In genomic region chr1:229272164-229273158, GRCh38 we compare ENCODE assay signal across 9 cellular contexts. TPM values are rescaled to one million over a fixed set of nuclear protein-coding genes. Genes with fewer than 3 reads are reported as not detected.
DNase-seq lines count a peak whose midpoint lies in the region; ATAC-seq and TF ChIP-seq lines count a peak whose summit lies in the region.
"Had no signal": no experiment of that assay in that cellular context is flagged by ENCODE, and none has a peak within 500 bp of the region (broad histone marks: within the 10 kb centered on the region; RNA-seq: fewer than 3 reads in every experiment).

No MANE protein-coding gene starts in this region.

- POLR2A ChIA-PET in AG04450 (lab: Yijun Ruan, JAX) (interaction anchor here (0.8 to 0.9 kb wide), 2 partner anchors 9 to 236 kb away, joined by 3 read pairs; partner anchors contain the start of gene NUP133), HEK293 (lab: Yijun Ruan, JAX) (interaction anchor here (1.1 to 1.5 kb wide), 3 partner anchors 22 to 236 kb away, joined by 3 to 5 read pairs (median 3); partner anchors contain the start of gene NUP133)
- POLR2A ChIA-PET in activated naive CD8-positive, alpha-beta T cell treated with anti-CD3 and anti-CD28 coated beads, Interleukin-2, amount 10 ng/mL, durations not matched to agents 7 days and 5 days (lab: Charles Lee) = interaction anchor here (1.1 to 1.2 kb wide), 2 partner anchors 18 to 210 kb away, joined by 4 read pairs; no protein-coding TSS in a partner anchor

- H3K36me3 ChIP-seq in HEK293 (ENCODE audit: control insufficient read depth in 2 of 2, insufficient read depth in 1 of 2, low read length in 2 of 2) = peaks cover 0 to 3% of the 10 kb centered on the region in 2 experiments; a peak in 1 of 3 replicates
- no peaks in the 10 kb centered on the region for H3K36me3 ChIP-seq in liver (ENCODE audit: control insufficient read depth in 4 of 4, insufficient read depth in 3 of 4, low read depth in 1 of 4, low read length in 3 of 4)
- H3K36me3 ChIP-seq in upper lobe of left lung = no peaks in the 10 kb centered on the region

- no peak for TF ChIP-seq EP300 in upper lobe of left lung (IDR thresholded peaks at IDR 0.05)

- no peaks in the 10 kb centered on the region for H3K9me3 Mint-ChIP-seq in activated naive CD8-positive, alpha-beta T cell treated with anti-CD3 and anti-CD28 coated beads, Interleukin-2, amount 10 ng/mL, durations not matched to agents 7 days and 5 days

- no peak for DNase-seq in AG04450 (ENCODE audit: low read depth, low spot score)
- DNase-seq in activated naive CD8-positive, alpha-beta T cell treated with anti-CD3 and anti-CD28 coated beads, Interleukin-2, amount 10 ng/mL, durations not matched to agents 7 days and 5 days = no peak
- no peak for DNase-seq in upper lobe of left lung
- no peak for DNase-seq in GM19238 (ENCODE audit: insufficient read length, low spot score)
- DNase-seq in A172 (ENCODE audit: low spot score) = no peak

- H3K36me3 Mint-ChIP-seq in activated naive CD8-positive, alpha-beta T cell treated with anti-CD3 and anti-CD28 coated beads, Interleukin-2, amount 10 ng/mL, durations not matched to agents 7 days and 5 days = peaks cover 9% of the 10 kb centered on the region

- H3K9me3 ChIP-seq in AG04450 (ENCODE audit: control insufficient read depth, insufficient read depth, low read length) (peaks cover 9% of the 10 kb centered on the region), HEK293 (ENCODE audit: control insufficient read depth, insufficient read depth, low read depth, low read length) (no peaks in the 10 kb centered on the region), liver (ENCODE audit: control insufficient read depth in 4 of 4, low read length in 3 of 4) (no peaks in the 10 kb centered on the region), upper lobe of left lung (no peaks in the 10 kb centered on the region)
- H3K9me3 ChIP-seq: mucosa of descending colon had no signal

- CTCF ChIA-PET in AG04450 (lab: Charles Lee) (interaction anchor here (0.5 to 0.9 kb wide), 5 partner anchors 13 to 210 kb away, joined by 3 to 5 read pairs (median 3); no protein-coding TSS in a partner anchor), HEK293 (lab: Yijun Ruan, JAX) (interaction anchor here (1.1 to 1.4 kb wide), 2 partner anchors 14 to 128 kb away, joined by 3 to 8 read pairs; no protein-coding TSS in a partner anchor)

- no peak for TF ChIP-seq POLR2A in upper lobe of left lung (IDR thresholded peaks at IDR 0.05)

- WGBS in liver = 42% methylated on average over 11 of the region's 11 CpGs
- 40 to 45% methylated on average over 11 of the region's 11 CpGs for WGBS in upper lobe of left lung, 2 donors

- H3K27ac Mint-ChIP-seq in activated naive CD8-positive, alpha-beta T cell treated with anti-CD3 and anti-CD28 coated beads, Interleukin-2, amount 10 ng/mL, durations not matched to agents 7 days and 5 days = peak overlapping the region; percentile 88

- H3K4me3 Mint-ChIP-seq in activated naive CD8-positive, alpha-beta T cell treated with anti-CD3 and anti-CD28 coated beads, Interleukin-2, amount 10 ng/mL, durations not matched to agents 7 days and 5 days = peak overlapping the region; percentile 98

- H3K27me3 Mint-ChIP-seq in activated naive CD8-positive, alpha-beta T cell treated with anti-CD3 and anti-CD28 coated beads, Interleukin-2, amount 10 ng/mL, durations not matched to agents 7 days and 5 days = no peaks in the 10 kb centered on the region

- ATAC-seq in activated naive CD8-positive, alpha-beta T cell treated with anti-CD3 and anti-CD28 coated beads, Interleukin-2, amount 10 ng/mL, durations not matched to agents 7 days and 5 days (ENCODE audit: low read depth) = no peak
- ATAC-seq in upper lobe of left lung (ENCODE audit: low FRiP score in 2 of 2) (no peak), GM18870 (IDR thresholded peaks at IDR 0.05; ENCODE audit: unreplicated experiment) (no peak)

- peaks cover 26% of the 10 kb centered on the region for H3K4me1 Mint-ChIP-seq in activated naive CD8-positive, alpha-beta T cell treated with anti-CD3 and anti-CD28 coated beads, Interleukin-2, amount 10 ng/mL, durations not matched to agents 7 days and 5 days

- H3K27ac ChIP-seq in AG04450 (ENCODE audit: low read depth, low read length) (peak overlapping the region; percentile 2), HEK293 (ENCODE audit: extremely low read depth, low read depth, low read length) (no peak overlapping the region), liver (ENCODE audit: low read depth in 1 of 2, low read length in 2 of 2) (peak overlapping the region; percentile 61 to 96), upper lobe of left lung (peak overlapping the region in 2 of 4 donors; percentile 78 to 88)

- H3K4me1 ChIP-seq in HEK293 (ENCODE audit: control insufficient read depth, insufficient read depth, low read length) (peaks cover 30% of the 10 kb centered on the region), liver (ENCODE audit: control insufficient read depth in 4 of 4, insufficient read depth in 4 of 4, low read length in 3 of 4) (peaks cover 10 to 53% (median 38%) of the 10 kb centered on the region in 4 donors), upper lobe of left lung (peaks cover 23 to 33% (median 26%) of the 10 kb centered on the region in 4 donors)

- TF ChIP-seq CTCF in AG04450 (IDR thresholded peaks at IDR 0.05; ENCODE audit: low read depth, low read length) = no peak
- TF ChIP-seq CTCF in HEK293 (tag by site-specific recombination; IDR thresholded peaks at IDR 0.05) = no peak
- TF ChIP-seq CTCF in liver (IDR thresholded peaks at IDR 0.05; ENCODE audit: low read depth, low read length, missing input control) = no peak
- TF ChIP-seq CTCF in upper lobe of left lung (IDR thresholded peaks at IDR 0.05) = no peak

- no peak for TF ChIP-seq RAD21 in liver (IDR thresholded peaks at IDR 0.05)

- H3K27me3 ChIP-seq in AG04450 (ENCODE audit: control insufficient read depth, insufficient read depth, low read length) = no peaks in the 10 kb centered on the region
- H3K27me3 ChIP-seq in liver (ENCODE audit: control insufficient read depth in 4 of 4, insufficient read depth in 4 of 4, low read length in 3 of 4) = no peaks in the 10 kb centered on the region
- H3K27me3 ChIP-seq in upper lobe of left lung = no peaks in the 10 kb centered on the region

- H3K4me3 ChIP-seq in AG04450 (ENCODE audit: low read depth, low read length) (peak overlapping the region; percentile 68), HEK293 (ENCODE audit: low read depth, low read length) (peak overlapping the region; percentile 70), liver (ENCODE audit: low read depth in 1 of 3, low read length in 3 of 3) (peak overlapping the region; percentile 37 to 95 (median 79)), upper lobe of left lung (peak overlapping the region in 3 of 4 donors; percentile 85 to 89 (median 88))

- H3K9ac ChIP-seq in liver (ENCODE audit: low read depth in 1 of 2, low read length in 2 of 2) = peak overlapping the region; percentile 82 to 94

TF ChIP-seq in HEK293, 187 proteins besides CTCF, POLR2A, EP300 and RAD21 (continues in another document):
- TF ChIP-seq ZNF561 (tag by site-specific recombination; IDR thresholded peaks at IDR 0.05; ENCODE audit: borderline replicate concordance) = 0 out of 2 replicates have a peak, but pooled peaks have one; percentile 21
- TF ChIP-seq ZNF513 (tag by site-specific recombination; IDR thresholded peaks at IDR 0.05) = no peak

TF ChIP-seq in liver, 16 proteins besides CTCF, POLR2A, EP300 and RAD21 (continues in another document):
- TF ChIP-seq EGR1 (IDR thresholded peaks at IDR 0.05; ENCODE audit: low read depth in 2 of 2) = no peak
- TF ChIP-seq, protein P1, sequence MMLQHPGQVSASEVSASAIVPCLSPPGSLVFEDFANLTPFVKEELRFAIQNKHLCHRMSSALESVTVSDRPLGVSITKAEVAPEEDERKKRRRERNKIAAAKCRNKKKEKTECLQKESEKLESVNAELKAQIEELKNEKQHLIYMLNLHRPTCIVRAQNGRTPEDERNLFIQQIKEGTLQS (IDR thresholded peaks at IDR 0.05) = no peak
- TF ChIP-seq, protein P2, sequence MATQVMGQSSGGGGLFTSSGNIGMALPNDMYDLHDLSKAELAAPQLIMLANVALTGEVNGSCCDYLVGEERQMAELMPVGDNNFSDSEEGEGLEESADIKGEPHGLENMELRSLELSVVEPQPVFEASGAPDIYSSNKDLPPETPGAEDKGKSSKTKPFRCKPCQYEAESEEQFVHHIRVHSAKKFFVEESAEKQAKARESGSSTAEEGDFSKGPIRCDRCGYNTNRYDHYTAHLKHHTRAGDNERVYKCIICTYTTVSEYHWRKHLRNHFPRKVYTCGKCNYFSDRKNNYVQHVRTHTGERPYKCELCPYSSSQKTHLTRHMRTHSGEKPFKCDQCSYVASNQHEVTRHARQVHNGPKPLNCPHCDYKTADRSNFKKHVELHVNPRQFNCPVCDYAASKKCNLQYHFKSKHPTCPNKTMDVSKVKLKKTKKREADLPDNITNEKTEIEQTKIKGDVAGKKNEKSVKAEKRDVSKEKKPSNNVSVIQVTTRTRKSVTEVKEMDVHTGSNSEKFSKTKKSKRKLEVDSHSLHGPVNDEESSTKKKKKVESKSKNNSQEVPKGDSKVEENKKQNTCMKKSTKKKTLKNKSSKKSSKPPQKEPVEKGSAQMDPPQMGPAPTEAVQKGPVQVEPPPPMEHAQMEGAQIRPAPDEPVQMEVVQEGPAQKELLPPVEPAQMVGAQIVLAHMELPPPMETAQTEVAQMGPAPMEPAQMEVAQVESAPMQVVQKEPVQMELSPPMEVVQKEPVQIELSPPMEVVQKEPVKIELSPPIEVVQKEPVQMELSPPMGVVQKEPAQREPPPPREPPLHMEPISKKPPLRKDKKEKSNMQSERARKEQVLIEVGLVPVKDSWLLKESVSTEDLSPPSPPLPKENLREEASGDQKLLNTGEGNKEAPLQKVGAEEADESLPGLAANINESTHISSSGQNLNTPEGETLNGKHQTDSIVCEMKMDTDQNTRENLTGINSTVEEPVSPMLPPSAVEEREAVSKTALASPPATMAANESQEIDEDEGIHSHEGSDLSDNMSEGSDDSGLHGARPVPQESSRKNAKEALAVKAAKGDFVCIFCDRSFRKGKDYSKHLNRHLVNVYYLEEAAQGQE (IDR thresholded peaks at IDR 0.05) = no peak

RNA-seq across cellular contexts. Expression of gene RAB4A, which starts 1.6 kb away (rescaled TPM):
- polyA plus RNA-seq in AG04450 (2011; rRNA removed) (33.5 and 50.6 TPM in 2 replicates), liver (10 to 100 TPM; 32.6 to 51.9 TPM)
- polyA minus RNA-seq in AG04450 (2011; rRNA and poly(A)+ RNA removed) = 8.4 and 14.5 TPM in 2 replicates
- total RNA-seq in activated naive CD8-positive, alpha-beta T cell treated with anti-CD3 and anti-CD28 coated beads, Interleukin-2, amount 10 ng/mL, durations not matched to agents 7 days and 5 days = 10 to 100 TPM; 38.1 to 44.6 TPM
- total RNA-seq in liver (10 to 100 TPM; 16.5 to 26.4 TPM), upper lobe of left lung (10 to 100 TPM; 16.8 to 68.6 (median 42.4) TPM)
- total RNA-seq in A172 (2014; rRNA removed; shearing (Covaris generic)) = 48.5 and 61.5 TPM in 2 replicates
